ENCODE assay signal across 9 cellular contexts in the genomic region with DNA sequence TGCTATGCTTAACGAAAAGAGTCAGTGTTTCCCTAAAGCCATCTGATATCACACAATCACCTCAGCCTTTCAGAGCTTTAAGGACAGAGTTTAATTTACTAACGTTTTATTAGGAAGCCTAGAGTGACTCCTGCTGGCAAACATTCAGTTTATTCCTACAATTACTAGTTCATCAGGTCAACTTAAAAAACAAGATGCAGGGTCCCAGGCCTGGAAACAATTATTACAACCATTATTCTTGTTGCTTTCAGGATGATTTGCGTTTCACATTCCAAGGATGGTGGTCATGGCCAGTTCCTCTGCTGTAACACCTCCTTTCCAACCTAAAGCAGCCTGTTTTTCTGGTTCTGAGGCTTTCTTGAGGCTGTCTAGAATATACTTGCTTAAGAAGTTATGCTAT. TPM values are rescaled to one million over a fixed set of nuclear protein-coding genes. Genes with fewer than 3 reads are reported as not detected.
A peak's percentile ranks its signal among the peaks of the same experiment; 100 is the strongest.
DNase-seq lines count a peak whose midpoint lies in the region; ATAC-seq and TF ChIP-seq lines count a peak whose summit lies in the region.
"Had no signal": no experiment of that assay in that cellular context is flagged by ENCODE, and none has a peak within 500 bp of the region (broad histone marks: within the 10 kb centered on the region; RNA-seq: fewer than 3 reads in every experiment).

No MANE protein-coding gene starts in this region.

- H3K4me3 Mint-ChIP-seq in Caco-2 (ENCODE audit: unreplicated experiment), result peak overlapping the region; percentile 92
- no peak overlapping the region for H3K4me3 Mint-ChIP-seq in T-helper 17 cell
- H3K4me3 Mint-ChIP-seq in stimulated activated naive B cell treated with anti-CD40 and anti-IgM and Interleukin-4, amounts not matched to agents 10 μg/mL and 1 μg/mL and 100 μg/mL, for 72 hours, result no peak overlapping the region

- H3K9me3 ChIP-seq in Caco-2, result no peaks in the 10 kb centered on the region
- H3K9me3 ChIP-seq in T-helper 17 cell (ENCODE audit: control insufficient read depth, low read length, poor library complexity, severe bottlenecking), result no peaks in the 10 kb centered on the region
- H3K9me3 ChIP-seq: mucosa of descending colon had no signal

- peaks cover 2% of the 10 kb centered on the region; the same call in 1 of the 2 replicates for H3K36me3 ChIP-seq in Caco-2 (ENCODE audit: control insufficient read depth, insufficient read depth, low read length)

- peaks cover 39% of the 10 kb centered on the region for H3K4me1 ChIP-seq in Caco-2

- in situ Hi-C loops in G401 (cut with HindIII; ENCODE audit: low sequenced_read_pairs), result no loop called here

- H3K4me3 ChIP-seq in Caco-2 (ENCODE audit: low read depth, low read length), result no peak overlapping the region
- H3K4me3 ChIP-seq: mucosa of descending colon had no signal

- POLR2A ChIA-PET in Caco-2 (lab: Charles Lee), result no interaction called here

- H3K36me3 Mint-ChIP-seq in Caco-2 (ENCODE audit: insufficient read depth, unreplicated experiment), result peaks cover 10% of the 10 kb centered on the region
- peaks cover 2% of the 10 kb centered on the region for H3K36me3 Mint-ChIP-seq in T-helper 17 cell (ENCODE audit: low read depth)
- peaks cover 1 to 4% of the 10 kb centered on the region in 2 donors for H3K36me3 Mint-ChIP-seq in stimulated activated naive B cell treated with anti-CD40 and anti-IgM and Interleukin-4, amounts not matched to agents 10 μg/mL and 1 μg/mL and 100 μg/mL, for 72 hours

- CTCF ChIA-PET in Caco-2 (lab: Charles Lee), result interaction anchor here (1.0 kb wide), 2 partner anchors 14 to 40 kb away, joined by 3 to 4 read pairs; no protein-coding TSS in a partner anchor

- no peaks in the 10 kb centered on the region for H3K27me3 ChIP-seq in Caco-2 (replicated peaks; ENCODE audit: control insufficient read depth, insufficient read depth, low read length)

- ATAC-seq in T-helper 17 cell, result no peak
- ATAC-seq in stimulated activated naive B cell treated with anti-CD40 and anti-IgM and Interleukin-4, amounts not matched to agents 10 μg/mL and 1 μg/mL and 100 μg/mL, for 72 hours (replicated peaks), result no peak
- ATAC-seq: mucosa of descending colon had no signal

- peak; percentile 49 for TF ChIP-seq RAD21 in Ishikawa (IDR thresholded peaks at IDR 0.05; ENCODE audit: low read depth)

- TF ChIP-seq EP300 in Ishikawa (IDR thresholded peaks at IDR 0.05; ENCODE audit: borderline replicate concordance), result no peak; the same call in 1 of the 2 replicates

- TF ChIP-seq CTCF in Caco-2 (IDR thresholded peaks at IDR 0.05; ENCODE audit: insufficient read depth in 1 of 2, low read depth in 1 of 2, low read length in 1 of 2, severe bottlenecking in 1 of 2, unreplicated experiment in 1 of 2), result peak; percentile 32 to 38

- intact Hi-C loops in Caco-2 (cut with micrococcal nuclease; ENCODE audit: unreplicated experiment), result loop anchor here (2.0 kb wide), 1 partner anchor 53 kb away; no protein-coding TSS in a partner anchor

- H3K27me3 Mint-ChIP-seq in Caco-2 (ENCODE audit: insufficient read depth, unreplicated experiment) (no peaks in the 10 kb centered on the region), T-helper 17 cell (no peaks in the 10 kb centered on the region)
- H3K27me3 Mint-ChIP-seq in stimulated activated naive B cell treated with anti-CD40 and anti-IgM and Interleukin-4, amounts not matched to agents 10 μg/mL and 1 μg/mL and 100 μg/mL, for 72 hours, result no peaks in the 10 kb centered on the region

- peaks cover 21% of the 10 kb centered on the region for H3K4me1 Mint-ChIP-seq in Caco-2 (ENCODE audit: low read depth, unreplicated experiment)
- peaks cover 32% of the 10 kb centered on the region for H3K4me1 Mint-ChIP-seq in T-helper 17 cell
- peaks cover 23 to 35% of the 10 kb centered on the region in 2 donors for H3K4me1 Mint-ChIP-seq in stimulated activated naive B cell treated with anti-CD40 and anti-IgM and Interleukin-4, amounts not matched to agents 10 μg/mL and 1 μg/mL and 100 μg/mL, for 72 hours

- H3K9me3 Mint-ChIP-seq in Caco-2 (ENCODE audit: unreplicated experiment), result no peaks in the 10 kb centered on the region
- no peaks in the 10 kb centered on the region for H3K9me3 Mint-ChIP-seq in stimulated activated naive B cell treated with anti-CD40 and anti-IgM and Interleukin-4, amounts not matched to agents 10 μg/mL and 1 μg/mL and 100 μg/mL, for 72 hours

- BruUV-seq in Caco-2 (replicated peaks; lab: Mats Ljungman, UMichigan), result no TSS peak

- H3K27ac Mint-ChIP-seq in Caco-2 (ENCODE audit: unreplicated experiment), result peak overlapping the region; percentile 35
- peak overlapping the region; percentile 14 for H3K27ac Mint-ChIP-seq in T-helper 17 cell
- H3K27ac Mint-ChIP-seq in stimulated activated naive B cell treated with anti-CD40 and anti-IgM and Interleukin-4, amounts not matched to agents 10 μg/mL and 1 μg/mL and 100 μg/mL, for 72 hours, result peak overlapping the region; percentile 9

- DNase-seq in Caco-2, result peak in 1 of 2 experiments; percentile 34
- DNase-seq in T-helper 17 cell, result no peak
- peak; percentile 71 for DNase-seq in globus pallidus (ENCODE audit: low spot score)
- no peak for DNase-seq in stimulated activated naive B cell treated with anti-CD40 and anti-IgM and Interleukin-4, amounts not matched to agents 10 μg/mL and 1 μg/mL and 100 μg/mL, for 72 hours
- no peak for DNase-seq in G401 (ENCODE audit: low spot score)
- no peak for DNase-seq in activated effector memory CD4-positive, alpha-beta T cell treated with Interleukin-2 at 50 U/mL for 16 hours
- DNase-seq in NK-92 (lab: John Stamatoyannopoulos, UW; ENCODE audit: unreplicated experiment), result no peak

TF ChIP-seq in Ishikawa, 13 proteins besides CTCF, POLR2A, EP300 and RAD21:
- TF ChIP-seq TEAD4 (IDR thresholded peaks at IDR 0.05) (peak; percentile 62), TCF12 (IDR thresholded peaks at IDR 0.05; ENCODE audit: low read depth) (no peak)

RNA-seq across cellular contexts. Expression of a gene that starts 1.5 kb away (rescaled TPM):
- total RNA-seq in Caco-2 (2022), result 13.6 and 13.7 TPM in 2 replicates
- total RNA-seq in T-helper 17 cell, result 10 to 100 TPM; 68.5 to 69.2 TPM
- total RNA-seq in G401 (2014; rRNA removed; shearing (Covaris generic)), result 17.0 and 21.4 TPM in 2 replicates

RNA-seq across cellular contexts. Expression of a gene that starts 46.0 kb away (rescaled TPM):
- total RNA-seq in Caco-2 (2022) (28.1 and 29.9 TPM in 2 replicates), T-helper 17 cell (10 to 100 TPM; 14.5 to 16.2 TPM)
- 35.6 and 35.8 TPM in 2 replicates for total RNA-seq in G401 (2014; rRNA removed; shearing (Covaris generic))

RNA-seq across cellular contexts. Expression of a gene that starts 55.9 kb away (rescaled TPM):
- total RNA-seq in Caco-2 (2022) (15.5 and 16.8 TPM in 2 replicates), T-helper 17 cell (1 to 10 TPM; 6.8 to 8.7 TPM)
- total RNA-seq in G401 (2014; rRNA removed; shearing (Covaris generic)), result 11.4 and 16.8 TPM in 2 replicates
